1 cellular context compared by ENCODE assay signal in genomic region chr17:28944862-28945741, GRCh38.
TF ChIP-seq lines count a peak whose summit lies in the region.

No MANE protein-coding gene starts in this region.

TF ChIP-seq in HepG2, 621 proteins besides CTCF, POLR2A, EP300 and RAD21:
- no peak for TF ChIP-seq NKX3-1 (CRISPR knock-in tag; IDR thresholded peaks at IDR 0.05)
- TF ChIP-seq ZNF121 (CRISPR knock-in tag; IDR thresholded peaks at IDR 0.05), result peak; percentile 81
- no peak for TF ChIP-seq TFDP1 (CRISPR knock-in tag; IDR thresholded peaks at IDR 0.05; ENCODE audit: borderline replicate concordance)
- TF ChIP-seq SRSF1 (optimal IDR thresholded peaks at IDR 0.05; ENCODE audit: low read depth, low read length), result no peak
- no peak for TF ChIP-seq ZNF776 (CRISPR knock-in tag; IDR thresholded peaks at IDR 0.05)
- 0 out of 2 replicates have a peak, but pooled peaks have one; percentile 11 for TF ChIP-seq ZNF770 (CRISPR knock-in tag; IDR thresholded peaks at IDR 0.05)
- TF ChIP-seq ZNF678 (CRISPR knock-in tag; IDR thresholded peaks at IDR 0.05), result no peak
TF ChIP-seq in HepG2: peak in this region for 2.
